Comparison of ENCODE assay signal across 9 cellular contexts in the genomic region with DNA sequence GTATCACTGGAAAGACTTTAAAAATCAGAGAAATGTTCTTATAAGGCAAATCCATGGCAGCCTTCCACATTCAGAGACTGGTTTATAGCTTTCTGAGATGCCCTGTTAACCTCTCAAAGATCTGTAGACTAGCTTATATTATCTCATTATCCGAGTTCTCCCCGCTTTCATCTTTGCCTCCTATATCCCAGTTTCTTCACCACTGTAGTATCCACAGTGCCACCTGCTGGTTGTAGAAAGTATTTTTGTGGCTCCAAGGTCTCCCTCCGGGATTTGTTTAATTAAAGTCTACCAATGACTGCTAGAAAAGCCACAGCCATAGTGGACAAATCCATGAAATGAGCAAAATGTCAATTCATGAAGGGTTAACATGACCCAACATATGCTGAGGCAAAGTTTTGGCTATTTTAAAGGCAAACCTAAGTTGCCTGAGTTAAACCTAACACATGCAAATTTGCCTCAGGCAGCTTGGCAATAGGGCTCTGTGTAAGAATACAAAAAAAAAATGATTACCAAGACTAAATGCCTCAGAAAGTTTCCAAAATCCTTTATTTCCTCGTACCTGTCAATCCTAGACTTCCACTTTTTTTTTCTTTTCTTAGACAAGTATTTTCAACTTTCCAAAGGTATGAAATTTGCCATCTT.
DNase-seq lines count a peak whose midpoint lies in the region; ATAC-seq and TF ChIP-seq lines count a peak whose summit lies in the region.
"Had no signal": no experiment of that assay in that cellular context is flagged by ENCODE, and none has a peak within 500 bp of the region (broad histone marks: within the 10 kb centered on the region; RNA-seq: fewer than 3 reads in every experiment).

No MANE protein-coding gene starts in this region.

- ATAC-seq in gastrocnemius medialis = peak in 1 of 2 donors; percentile 62
- no peak for ATAC-seq in HG02852 (IDR thresholded peaks at IDR 0.05; ENCODE audit: unreplicated experiment)

- H3K4me2 ChIP-seq in PC-9 (0 out of 2 replicates have a peak overlapping the region, but pooled peaks have one; percentile 23), hepatocyte (no peak overlapping the region)

- CTCF ChIA-PET in PC-9 (lab: Charles Lee) = interaction anchor here (0.5 to 1.4 kb wide), 12 partner anchors 47 to 717 kb away, joined by 3 to 20 read pairs (median 3); partner anchors contain the start of gene BMP4

- TF ChIP-seq CTCF in PC-9 (conservative IDR thresholded peaks at IDR 0.05) (peak; percentile 97), ascending aorta (IDR thresholded peaks at IDR 0.05) (peak; percentile 57 to 86 (median 81)), hepatocyte (IDR thresholded peaks at IDR 0.05; ENCODE audit: poor library complexity) (peak; percentile 83), gastrocnemius medialis (IDR thresholded peaks at IDR 0.05 in 4 of 5, conservative IDR thresholded peaks at IDR 0.05 in 1 of 5) (peak; percentile 59 to 82 (median 72))

- no peaks in the 10 kb centered on the region for H3F3A ChIP-seq in PC-9 (ENCODE audit: insufficient read depth, low read depth)

- H3K4me3 ChIP-seq in PC-9 (no peak overlapping the region), ascending aorta (no peak overlapping the region), hepatocyte (no peak overlapping the region), gastrocnemius medialis (no peak overlapping the region)
- H3K4me3 ChIP-seq: BLaER1 had no signal

- no peak overlapping the region for H3K27ac ChIP-seq in PC-9
- peak overlapping the region in 1 of 2 donors; percentile 56 for H3K27ac ChIP-seq in ascending aorta
- H3K27ac ChIP-seq in hepatocyte = no peak overlapping the region
- no peak overlapping the region for H3K27ac ChIP-seq in gastrocnemius medialis
- H3K27ac ChIP-seq: BLaER1 had no signal

- BruUV-seq in PC-9 (replicated peaks; lab: Mats Ljungman, UMichigan) = no TSS peak

- H3K36me3 ChIP-seq in PC-9 (ENCODE audit: low read depth) (no peaks in the 10 kb centered on the region), ascending aorta (no peaks in the 10 kb centered on the region), hepatocyte (replicated peaks; ENCODE audit: insufficient read depth, low read depth) (no peaks in the 10 kb centered on the region), gastrocnemius medialis (no peaks in the 10 kb centered on the region)
- H3K36me3 ChIP-seq: BLaER1 had no signal

- POLR2A ChIA-PET in PC-9 (lab: Charles Lee; ENCODE audit: unreplicated experiment) = interaction anchor here (0.5 to 1.0 kb wide), 8 partner anchors 67 to 632 kb away, joined by 3 to 8 read pairs (median 4); partner anchors contain the start of gene BMP4

- H3K79me2 ChIP-seq in PC-9 (ENCODE audit: low read depth) (no peaks in the 10 kb centered on the region), hepatocyte (no peaks in the 10 kb centered on the region)

- H3K4me1 ChIP-seq in PC-9 (replicated peaks; ENCODE audit: insufficient read depth) = peaks cover 10% of the 10 kb centered on the region
- peaks cover 0 to 30% of the 10 kb centered on the region in 2 donors for H3K4me1 ChIP-seq in ascending aorta
- H3K4me1 ChIP-seq in hepatocyte (ENCODE audit: insufficient read depth) = peaks cover 29% of the 10 kb centered on the region
- H3K4me1 ChIP-seq in gastrocnemius medialis = peaks cover 0 to 14% of the 10 kb centered on the region in 2 donors

- H3K27me3 ChIP-seq in PC-9 (ENCODE audit: insufficient read depth, low read depth) = no peaks in the 10 kb centered on the region
- H3K27me3 ChIP-seq in ascending aorta = no peaks in the 10 kb centered on the region
- H3K27me3 ChIP-seq in hepatocyte = no peaks in the 10 kb centered on the region
- H3K27me3 ChIP-seq in gastrocnemius medialis = no peaks in the 10 kb centered on the region
- H3K27me3 ChIP-seq: BLaER1 had no signal

- H3K9me2 ChIP-seq in PC-9 (ENCODE audit: insufficient read depth) = no peaks in the 10 kb centered on the region
- no peaks in the 10 kb centered on the region for H3K9me2 ChIP-seq in hepatocyte (replicated peaks; ENCODE audit: insufficient read depth)

- in situ Hi-C loops in gastrocnemius medialis (cut with MboI; ENCODE audit: low sequenced_read_pairs in 4 of 4) = loop anchor here in 1 of 4 donors (25.0 kb wide), 1 partner anchor 638 kb away; no protein-coding TSS in a partner anchor

- intact Hi-C loops in PC-9 (cut with micrococcal nuclease; ENCODE audit: unreplicated experiment) = loop anchor here (1.0 to 10.0 kb wide), 7 partner anchors 77 to 721 kb away; partner anchors contain the start of gene BMP4
- intact Hi-C loops in ascending aorta (cut with DNase I) = loop anchor here (2.0 to 5.0 kb wide), 4 partner anchors 67 to 637 kb away; no protein-coding TSS in a partner anchor
- intact Hi-C loops in gastrocnemius medialis (cut with DNase I; ENCODE audit: low total_unique reads) = loop anchor here (1.0 to 10.0 kb wide), 3 partner anchors 201 to 741 kb away; no protein-coding TSS in a partner anchor

- H2AFZ ChIP-seq in PC-9 (no peak overlapping the region), hepatocyte (no peak overlapping the region)

- WGBS in hepatocyte (ENCODE audit: low lambda C conversion rate, missing lambda C conversion rate) = 6% methylated on average over 4 of the region's 4 CpGs

- DNase-seq in NCI-H1436 (lab: John Stamatoyannopoulos, UW) = peak; percentile 55
- no peak for DNase-seq in NCI-H1436 treated with DMSO at 0.1 percent for 48 hours (lab: John Stamatoyannopoulos, UW)
- peak; percentile 2 for DNase-seq in KG1 (lab: John Stamatoyannopoulos, UW)
- DNase-seq in PC-9 = peak; percentile 37 to 71
- peak in 1 of 2 donors; percentile 80 for DNase-seq in ascending aorta (ENCODE audit: low spot score in 2 of 2)
- DNase-seq in hepatocyte (ENCODE audit: low spot score) = peak; percentile 88
- DNase-seq in gastrocnemius medialis = peak; percentile 15 to 20

- H4K20me1 ChIP-seq in PC-9 (ENCODE audit: insufficient read depth) (no peaks in the 10 kb centered on the region), hepatocyte (ENCODE audit: insufficient read depth, poor library complexity, severe bottlenecking) (no peaks in the 10 kb centered on the region)
- H4K20me1 ChIP-seq: BLaER1 had no signal

- H3K9me3 ChIP-seq in PC-9 (ENCODE audit: insufficient read depth, low read depth) (no peaks in the 10 kb centered on the region), ascending aorta (no peaks in the 10 kb centered on the region), hepatocyte (ENCODE audit: low read depth) (no peaks in the 10 kb centered on the region), gastrocnemius medialis (no peaks in the 10 kb centered on the region)
- H3K9me3 ChIP-seq: BLaER1 had no signal

- TF ChIP-seq POLR2A in gastrocnemius medialis (IDR thresholded peaks at IDR 0.05) = no peak
